ENCODE assay signal across 8 cellular contexts in genomic region chr4:87498446-87498900, GRCh38. TPM values are rescaled to one million over a fixed set of nuclear protein-coding genes. Genes with fewer than 3 reads are reported as not detected.
DNase-seq lines count a peak whose midpoint lies in the region; ATAC-seq and TF ChIP-seq lines count a peak whose summit lies in the region.

No MANE protein-coding gene starts in this region.

- peak overlapping the region; percentile 53 for H3K4me3 ChIP-seq in AG10803 (ENCODE audit: low read length)
- H3K4me3 ChIP-seq in mammary epithelial cell (replicated peaks in 1 of 3; ENCODE audit: insufficient read depth in 1 of 3, low read depth in 2 of 3, low read length in 3 of 3), result no peak overlapping the region

- no peak overlapping the region for H3K4me2 ChIP-seq in mammary epithelial cell (ENCODE audit: insufficient read depth, low read depth, low read length)

- no peaks in the 10 kb centered on the region for H3K36me3 ChIP-seq in mammary epithelial cell (ENCODE audit: insufficient read depth, low read length)

- dilution Hi-C loops in mammary epithelial cell (cut with HindIII; ENCODE audit: low sequenced_read_pairs), result no loop called here

- in situ Hi-C loops in mammary epithelial cell (cut with MboI; ENCODE audit: low sequenced_read_pairs in 2 of 2), result no loop called here

- no peak overlapping the region for H3K4me3 Mint-ChIP-seq in activated T-helper 1 cell treated with anti-CD3 and anti-CD28 coated beads, Interleukin-12 subunit alpha, Interleukin-12 subunit beta, Interleukin-2, Interleukin-4 antibody, amounts not matched to agents 30 ng/mL and 10 ng/mL and 1 ng/mL, durations not matched to agents 14 hours and 24 hours and 36 hours

- DNase-seq in AG10803 (ENCODE audit: low read depth) (peak; percentile 78), fibroblast of the conjunctiva (ENCODE audit: low read depth) (peak; percentile 30), NCI-H128 (lab: John Stamatoyannopoulos, UW; ENCODE audit: unreplicated experiment) (no peak), mammary epithelial cell (no peak), NCI-H1105 (lab: John Stamatoyannopoulos, UW) (no peak)
- DNase-seq in activated T-helper 1 cell treated with anti-CD3 and anti-CD28 coated beads, Interleukin-12 subunit alpha, Interleukin-12 subunit beta, Interleukin-2, Interleukin-4 antibody, amounts not matched to agents 30 ng/mL and 10 ng/mL and 1 ng/mL, durations not matched to agents 14 hours and 24 hours and 36 hours (ENCODE audit: low spot score), result no peak

- H3K9me3 Mint-ChIP-seq in activated T-helper 1 cell treated with anti-CD3 and anti-CD28 coated beads, Interleukin-12 subunit alpha, Interleukin-12 subunit beta, Interleukin-2, Interleukin-4 antibody, amounts not matched to agents 30 ng/mL and 10 ng/mL and 1 ng/mL, durations not matched to agents 14 hours and 24 hours and 36 hours, result no peaks in the 10 kb centered on the region

- H3K27ac Mint-ChIP-seq in activated T-helper 1 cell treated with anti-CD3 and anti-CD28 coated beads, Interleukin-12 subunit alpha, Interleukin-12 subunit beta, Interleukin-2, Interleukin-4 antibody, amounts not matched to agents 30 ng/mL and 10 ng/mL and 1 ng/mL, durations not matched to agents 14 hours and 24 hours and 36 hours, result no peak overlapping the region

- 86% methylated on average over 4 of the region's 5 CpGs for WGBS in mammary epithelial cell (ENCODE audit: low coverage, missing lambda C conversion rate)

- BruUV-seq in mammary epithelial cell (replicated peaks; lab: Mats Ljungman, UMichigan), result no TSS peak

- H3K27me3 ChIP-seq in mammary epithelial cell (ENCODE audit: insufficient read depth, low read length), result no peaks in the 10 kb centered on the region

- peak; percentile 45 for ATAC-seq in GM19351 (IDR thresholded peaks at IDR 0.05; ENCODE audit: unreplicated experiment)
- ATAC-seq in HG03432 (IDR thresholded peaks at IDR 0.05; ENCODE audit: unreplicated experiment), result peak; percentile 76

- no peak overlapping the region for H3K27ac ChIP-seq in mammary epithelial cell (ENCODE audit: insufficient read depth, low read depth, low read length)

- no peaks in the 10 kb centered on the region for H3K79me2 ChIP-seq in mammary epithelial cell (ENCODE audit: insufficient read depth, low read length)

- intact Hi-C loops in activated T-helper 1 cell treated with anti-CD3 and anti-CD28 coated beads, Interleukin-12 subunit alpha, Interleukin-12 subunit beta, Interleukin-2, Interleukin-4 antibody, amounts not matched to agents 30 ng/mL and 10 ng/mL and 1 ng/mL, durations not matched to agents 14 hours and 24 hours and 36 hours (cut with micrococcal nuclease), result loop anchor here (5.0 to 10.0 kb wide), 2 partner anchors 346 to 714 kb away; no protein-coding TSS in a partner anchor
- intact Hi-C loops in mammary epithelial cell (cut with micrococcal nuclease), result no loop called here

- CTCF ChIA-PET in mammary epithelial cell (lab: Charles Lee; ENCODE audit: low non-redundant PET), result no interaction called here

- H3K36me3 Mint-ChIP-seq in activated T-helper 1 cell treated with anti-CD3 and anti-CD28 coated beads, Interleukin-12 subunit alpha, Interleukin-12 subunit beta, Interleukin-2, Interleukin-4 antibody, amounts not matched to agents 30 ng/mL and 10 ng/mL and 1 ng/mL, durations not matched to agents 14 hours and 24 hours and 36 hours (ENCODE audit: low read depth), result no peaks in the 10 kb centered on the region

- no peak overlapping the region for H2AFZ ChIP-seq in mammary epithelial cell (ENCODE audit: low read depth, low read length)

- H3K4me1 Mint-ChIP-seq in activated T-helper 1 cell treated with anti-CD3 and anti-CD28 coated beads, Interleukin-12 subunit alpha, Interleukin-12 subunit beta, Interleukin-2, Interleukin-4 antibody, amounts not matched to agents 30 ng/mL and 10 ng/mL and 1 ng/mL, durations not matched to agents 14 hours and 24 hours and 36 hours (ENCODE audit: low read depth), result peaks cover 5% of the 10 kb centered on the region

- no peak overlapping the region for H3K9ac ChIP-seq in mammary epithelial cell (ENCODE audit: insufficient read depth, low read length)

- H3K9me3 ChIP-seq in mammary epithelial cell (replicated peaks; ENCODE audit: insufficient read depth, low read length), result no peaks in the 10 kb centered on the region

- H4K20me1 ChIP-seq in mammary epithelial cell (ENCODE audit: insufficient read depth, low read length), result no peaks in the 10 kb centered on the region

- TF ChIP-seq CTCF in AG10803 (conservative IDR thresholded peaks at IDR 0.05; ENCODE audit: low read length) (no peak), mammary epithelial cell (conservative IDR thresholded peaks at IDR 0.05 in 1 of 2, IDR thresholded peaks at IDR 0.05 in 1 of 2; ENCODE audit: extremely low read depth in 1 of 2, insufficient read depth in 1 of 2, low read depth in 1 of 2, low read length in 2 of 2) (no peak)

- no peaks in the 10 kb centered on the region for H3K27me3 Mint-ChIP-seq in activated T-helper 1 cell treated with anti-CD3 and anti-CD28 coated beads, Interleukin-12 subunit alpha, Interleukin-12 subunit beta, Interleukin-2, Interleukin-4 antibody, amounts not matched to agents 30 ng/mL and 10 ng/mL and 1 ng/mL, durations not matched to agents 14 hours and 24 hours and 36 hours (ENCODE audit: insufficient read depth)

- H3K4me1 ChIP-seq in mammary epithelial cell (ENCODE audit: insufficient read depth, low read length), result no peaks in the 10 kb centered on the region

RNA-seq across cellular contexts. Expression of gene SPARCL1, which starts 30.7 kb away (rescaled TPM):
- total RNA-seq in activated T-helper 1 cell treated with anti-CD3 and anti-CD28 coated beads, Interleukin-12 subunit alpha, Interleukin-12 subunit beta, Interleukin-2, Interleukin-4 antibody, amounts not matched to agents 30 ng/mL and 10 ng/mL and 1 ng/mL, durations not matched to agents 14 hours and 24 hours and 36 hours, result not detected in 2 replicates
- 1 to 10 TPM in 1 of 2 donors, not detected in 1; 1.2 TPM for total RNA-seq in mammary epithelial cell
- 0.01 TPM for polyA plus RNA-seq in mammary epithelial cell
- polyA minus RNA-seq in mammary epithelial cell, result not detected

Comparison
In these comparisons a context has a peak if more than half of its experiments do, and no peak if none do; other contexts are left out.
1. DNase-seq: peak in AG10803 (single experiment) and fibroblast of the conjunctiva (single experiment); none in NCI-H128 (single experiment), activated T-helper 1 cell treated with anti-CD3 and anti-CD28 coated beads, Interleukin-12 subunit alpha, Interleukin-12 subunit beta, Interleukin-2, Interleukin-4 antibody, amounts not matched to agents 30 ng/mL and 10 ng/mL and 1 ng/mL, durations not matched to agents 14 hours and 24 hours and 36 hours (single experiment), mammary epithelial cell (single experiment) and NCI-H1105 (single experiment).